ENCODE assay signal across 1 cellular context in the genomic region with DNA sequence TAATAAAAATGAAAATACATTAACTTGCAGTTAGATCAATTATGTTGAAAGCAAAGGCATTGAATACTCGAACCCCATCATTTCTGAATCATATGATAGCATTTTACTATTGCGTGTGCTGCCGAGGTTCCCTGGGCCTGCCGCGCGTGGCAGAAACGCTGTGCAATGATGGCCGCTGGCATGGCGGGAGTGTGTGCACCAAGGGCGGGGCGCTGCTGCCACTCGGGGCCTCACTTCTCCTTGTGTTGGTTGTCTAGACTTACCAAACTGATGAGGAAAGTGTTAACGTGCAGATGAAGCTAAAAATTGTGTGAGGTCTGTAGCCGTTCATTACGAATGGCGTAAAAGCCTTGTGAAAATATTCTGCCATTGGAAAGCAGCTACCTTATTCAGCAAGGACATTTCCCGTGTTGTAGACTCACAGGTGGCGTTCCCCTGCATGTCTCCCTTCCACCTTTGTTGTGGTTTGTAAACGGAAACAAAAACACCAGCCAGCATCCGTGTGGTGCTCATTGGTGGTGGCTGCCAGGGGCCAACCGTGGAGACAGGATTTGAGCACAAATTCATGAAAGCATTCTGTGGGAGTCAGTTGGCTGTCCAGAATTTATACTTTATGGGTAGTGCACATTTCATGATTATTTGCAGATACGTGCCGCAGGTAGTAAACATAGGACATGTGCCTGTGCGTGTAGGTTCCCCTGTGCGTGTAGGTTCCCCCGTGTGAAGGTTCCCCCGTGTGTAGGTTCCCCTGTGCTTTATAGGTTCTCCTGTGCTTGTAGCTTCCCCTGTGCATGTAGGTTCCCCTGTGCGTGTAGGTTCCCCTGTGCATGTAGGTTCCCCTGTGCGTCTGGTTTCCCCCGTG.
TF ChIP-seq lines count a peak whose summit lies in the region.

No MANE protein-coding gene starts in this region.

TF ChIP-seq in HepG2, 621 proteins besides CTCF, POLR2A, EP300 and RAD21:
- TF ChIP-seq, protein P1, sequence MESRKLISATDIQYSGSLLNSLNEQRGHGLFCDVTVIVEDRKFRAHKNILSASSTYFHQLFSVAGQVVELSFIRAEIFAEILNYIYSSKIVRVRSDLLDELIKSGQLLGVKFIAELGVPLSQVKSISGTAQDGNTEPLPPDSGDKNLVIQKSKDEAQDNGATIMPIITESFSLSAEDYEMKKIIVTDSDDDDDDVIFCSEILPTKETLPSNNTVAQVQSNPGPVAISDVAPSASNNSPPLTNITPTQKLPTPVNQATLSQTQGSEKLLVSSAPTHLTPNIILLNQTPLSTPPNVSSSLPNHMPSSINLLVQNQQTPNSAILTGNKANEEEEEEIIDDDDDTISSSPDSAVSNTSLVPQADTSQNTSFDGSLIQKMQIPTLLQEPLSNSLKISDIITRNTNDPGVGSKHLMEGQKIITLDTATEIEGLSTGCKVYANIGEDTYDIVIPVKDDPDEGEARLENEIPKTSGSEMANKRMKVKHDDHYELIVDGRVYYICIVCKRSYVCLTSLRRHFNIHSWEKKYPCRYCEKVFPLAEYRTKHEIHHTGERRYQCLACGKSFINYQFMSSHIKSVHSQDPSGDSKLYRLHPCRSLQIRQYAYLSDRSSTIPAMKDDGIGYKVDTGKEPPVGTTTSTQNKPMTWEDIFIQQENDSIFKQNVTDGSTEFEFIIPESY (CRISPR knock-in tag; IDR thresholded peaks at IDR 0.05): peak; percentile 25; the same call in 1 of the 2 replicates
- TF ChIP-seq PRPF4 (IDR thresholded peaks at IDR 0.05; ENCODE audit: low read depth, low read length, poor library complexity, severe bottlenecking): peak; percentile 11
- no peak for TF ChIP-seq PCBP2 (optimal IDR thresholded peaks at IDR 0.05; ENCODE audit: low read depth, low read length, poor library complexity, severe bottlenecking)
